Comparison of ENCODE assay signal across 1 cellular context in the genomic region with DNA sequence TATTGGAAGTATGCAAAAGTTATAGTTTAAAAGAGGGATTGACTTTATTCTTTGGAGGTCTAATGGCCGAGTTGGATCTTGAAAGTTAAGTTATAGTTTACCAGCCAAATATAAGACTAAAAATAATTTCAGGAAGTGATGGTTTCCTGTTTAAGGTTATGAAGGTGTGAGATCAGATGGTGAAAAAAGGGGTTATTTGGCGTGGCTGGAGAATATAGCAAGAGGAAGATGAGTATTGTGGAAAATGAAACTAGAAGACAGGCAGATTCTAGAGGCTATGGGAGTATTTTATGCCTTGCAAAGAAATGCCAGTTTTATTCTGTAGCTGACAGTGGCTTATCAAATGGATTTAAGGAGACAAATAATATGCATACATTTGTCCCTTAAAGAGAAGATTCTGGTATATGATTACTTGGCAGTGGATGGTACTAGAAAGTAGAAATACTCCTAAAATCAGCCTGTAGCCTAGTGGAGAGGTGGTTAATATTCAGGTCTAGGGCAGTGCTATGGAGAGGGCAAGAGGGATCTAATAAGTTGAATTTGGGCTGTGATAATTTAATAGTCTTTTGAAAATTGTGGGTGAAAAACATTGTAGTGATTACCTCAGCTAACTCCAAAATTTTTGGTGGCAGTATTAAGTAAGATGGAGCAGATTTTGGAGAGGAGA.
TF ChIP-seq lines count a peak whose summit lies in the region.

No MANE protein-coding gene starts in this region.

TF ChIP-seq in GM12878, 131 proteins besides CTCF, POLR2A, EP300 and RAD21 (continued from another document):
- TF ChIP-seq, protein P1, sequence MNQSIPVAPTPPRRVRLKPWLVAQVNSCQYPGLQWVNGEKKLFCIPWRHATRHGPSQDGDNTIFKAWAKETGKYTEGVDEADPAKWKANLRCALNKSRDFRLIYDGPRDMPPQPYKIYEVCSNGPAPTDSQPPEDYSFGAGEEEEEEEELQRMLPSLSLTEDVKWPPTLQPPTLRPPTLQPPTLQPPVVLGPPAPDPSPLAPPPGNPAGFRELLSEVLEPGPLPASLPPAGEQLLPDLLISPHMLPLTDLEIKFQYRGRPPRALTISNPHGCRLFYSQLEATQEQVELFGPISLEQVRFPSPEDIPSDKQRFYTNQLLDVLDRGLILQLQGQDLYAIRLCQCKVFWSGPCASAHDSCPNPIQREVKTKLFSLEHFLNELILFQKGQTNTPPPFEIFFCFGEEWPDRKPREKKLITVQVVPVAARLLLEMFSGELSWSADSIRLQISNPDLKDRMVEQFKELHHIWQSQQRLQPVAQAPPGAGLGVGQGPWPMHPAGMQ (IDR thresholded peaks at IDR 0.05; ENCODE audit: borderline replicate concordance) = no peak
